Comparison of ENCODE assay signal across 13 cellular contexts in genomic region chr7:125529237-125529636, GRCh38.
DNase-seq lines count a peak whose midpoint lies in the region; ATAC-seq, FAIRE-seq and TF ChIP-seq lines count a peak whose summit lies in the region.
"Had no signal": no experiment of that assay in that cellular context is flagged by ENCODE, and none has a peak within 500 bp of the region (broad histone marks: within the 10 kb centered on the region; RNA-seq: fewer than 3 reads in every experiment).

No MANE protein-coding gene starts in this region.

- no peak for TF ChIP-seq POLR2A in esophagus muscularis mucosa (IDR thresholded peaks at IDR 0.05; ENCODE audit: low read depth)

- DNase-seq in NCI-H69 (lab: John Stamatoyannopoulos, UW) (peak; percentile 16), RCC 7860 (ENCODE audit: low spot score) (peak; percentile 20), bronchial epithelial cell (ENCODE audit: low read depth) (peak; percentile 71), medulla oblongata (ENCODE audit: extremely low spot score) (peak; percentile 2), AG08395 (ENCODE audit: low spot score) (no peak), esophagus muscularis mucosa (ENCODE audit: extremely low spot score) (no peak)
- DNase-seq: CD8-positive, alpha-beta memory T cell; GF-D8; HCEC 1CT; HFFc6 had no signal

- H3K9me3 ChIP-seq in esophagus muscularis mucosa, result no peaks in the 10 kb centered on the region
- H3K9me3 ChIP-seq: A549 had no signal

- intact Hi-C loops in esophagus muscularis mucosa (cut with DNase I), result no loop called here

- TF ChIP-seq CTCF in bronchial epithelial cell (IDR thresholded peaks at IDR 0.05; ENCODE audit: insufficient read depth, low read length, severe bottlenecking) (no peak), esophagus muscularis mucosa (IDR thresholded peaks at IDR 0.05) (no peak)

- no peak for TF ChIP-seq EP300 in esophagus muscularis mucosa (IDR thresholded peaks at IDR 0.05)

- H3K4me3 ChIP-seq in bronchial epithelial cell (ENCODE audit: low read depth, low read length), result no peak overlapping the region
- no peak overlapping the region for H3K4me3 ChIP-seq in esophagus muscularis mucosa
- H3K4me3 ChIP-seq: A549 had no signal

- no peaks in the 10 kb centered on the region for H3K36me3 ChIP-seq in bronchial epithelial cell (ENCODE audit: control insufficient read depth, insufficient read depth, low read length)
- H3K36me3 ChIP-seq in esophagus muscularis mucosa, result no peaks in the 10 kb centered on the region

- no peaks in the 10 kb centered on the region for H3K4me1 ChIP-seq in esophagus muscularis mucosa
- H3K4me1 ChIP-seq: A549 had no signal

- FAIRE-seq in RCC 7860 (lab: Jason Lieb, UNC), result peak; percentile 59
- FAIRE-seq in bronchial epithelial cell (lab: Jason Lieb, UNC), result no peak
- FAIRE-seq: A549, GM19239 had no signal

- H3K27ac ChIP-seq in esophagus muscularis mucosa (replicated peaks in 1 of 4), result no peak overlapping the region
- H3K27ac ChIP-seq: A549 had no signal

- no peaks in the 10 kb centered on the region for H3K27me3 ChIP-seq in bronchial epithelial cell (ENCODE audit: control insufficient read depth, insufficient read depth, low read length)
- H3K27me3 ChIP-seq in esophagus muscularis mucosa, result no peaks in the 10 kb centered on the region

- WGBS in esophagus muscularis mucosa, result 44% methylated on average over 1 of the region's 1 CpG

- ATAC-seq in HG03378 (IDR thresholded peaks at IDR 0.05; ENCODE audit: unreplicated experiment), result no peak
- ATAC-seq: A549 had no signal

Comparison
In these comparisons a context has a peak if more than half of its experiments do, and no peak if none do; other contexts are left out.
1. DNase-seq: peak in NCI-H69 (single experiment), RCC 7860 (single experiment), bronchial epithelial cell (single experiment) and medulla oblongata (single experiment); none in AG08395 (single experiment) and esophagus muscularis mucosa (single experiment).